13 cellular contexts compared by ENCODE assay signal in genomic region chr3:58013099-58013498, GRCh38. TPM values are rescaled to one million over a fixed set of nuclear protein-coding genes. Genes with fewer than 3 reads are reported as not detected.
DNase-seq lines count a peak whose midpoint lies in the region; ATAC-seq, FAIRE-seq and TF ChIP-seq lines count a peak whose summit lies in the region.
"Had no signal": no experiment of that assay in that cellular context is flagged by ENCODE, and none has a peak within 500 bp of the region (broad histone marks: within the 10 kb centered on the region; RNA-seq: fewer than 3 reads in every experiment).

No MANE protein-coding gene starts in this region.

- in situ Hi-C loops in Panc1 (cut with HindIII; ENCODE audit: low pct_unique_long_range_greater_than_20kb, low sequenced_read_pairs) = no loop called here

- no peaks in the 10 kb centered on the region for H3K27me3 Mint-ChIP-seq in CD4-positive, alpha-beta T cell

- peaks cover 3% of the 10 kb centered on the region for H3K36me3 ChIP-seq in Panc1 (ENCODE audit: control insufficient read depth, insufficient read depth, low read length)
- no peaks in the 10 kb centered on the region for H3K36me3 ChIP-seq in esophagus muscularis mucosa
- H3K36me3 ChIP-seq in sigmoid colon = no peaks in the 10 kb centered on the region
- H3K36me3 ChIP-seq: tibial nerve had no signal

- no peak overlapping the region for H3K27ac ChIP-seq in CD4-positive, alpha-beta T cell (ENCODE audit: low read depth, low read length)
- H3K27ac ChIP-seq in Panc1 (ENCODE audit: low read length) = peak overlapping the region; percentile 54
- peak overlapping the region; percentile 87 to 92 (median 88) for H3K27ac ChIP-seq in esophagus muscularis mucosa (replicated peaks in 1 of 4)
- H3K27ac ChIP-seq in sigmoid colon = peak overlapping the region; percentile 86 to 93 (median 88)

- intact Hi-C loops in CD4-positive, alpha-beta T cell (cut with DNase I, micrococcal nuclease) = loop anchor here in 1 of 2 experiments (5.0 kb wide), 1 partner anchor 59 kb away; no protein-coding TSS in a partner anchor
- intact Hi-C loops in Panc1 (cut with micrococcal nuclease; ENCODE audit: unreplicated experiment) (loop anchor here (5.0 kb wide), 1 partner anchor 34 kb away; no protein-coding TSS in a partner anchor), esophagus muscularis mucosa (cut with DNase I) (loop anchor here (5.0 kb wide), 2 partner anchors 54 to 149 kb away; no protein-coding TSS in a partner anchor), sigmoid colon (cut with DNase I) (no loop called here), posterior cingulate gyrus (cut with DNase I) (no loop called here)

- FAIRE-seq in H54 (lab: Jason Lieb, UNC) = no peak
- FAIRE-seq: bronchial epithelial cell had no signal

- POLR2A ChIA-PET in CD4-positive, alpha-beta T cell (lab: Charles Lee) = interaction anchor here (1.2 kb wide), 1 partner anchor 69 kb away, joined by 4 read pairs; no protein-coding TSS in a partner anchor
- POLR2A ChIA-PET in Panc1 (lab: Charles Lee) = no interaction called here

- H3K27ac Mint-ChIP-seq in CD4-positive, alpha-beta T cell = peak overlapping the region; percentile 36

- H3K4me1 Mint-ChIP-seq in CD4-positive, alpha-beta T cell (ENCODE audit: low read depth) = peaks cover 77% of the 10 kb centered on the region

- TF ChIP-seq POLR2A in esophagus muscularis mucosa (IDR thresholded peaks at IDR 0.05; ENCODE audit: low read depth) (no peak), sigmoid colon (IDR thresholded peaks at IDR 0.05) (no peak), H54 (IDR thresholded peaks at IDR 0.05; ENCODE audit: low read depth, low read length) (no peak)

- no peak for TF ChIP-seq CTCF in CD4-positive, alpha-beta T cell (IDR thresholded peaks at IDR 0.05)
- TF ChIP-seq CTCF in Panc1 (IDR thresholded peaks at IDR 0.05) = no peak
- TF ChIP-seq CTCF in esophagus muscularis mucosa (IDR thresholded peaks at IDR 0.05) = no peak
- TF ChIP-seq CTCF in sigmoid colon (IDR thresholded peaks at IDR 0.05) = no peak

- H3K4me1 ChIP-seq in Panc1 (ENCODE audit: control insufficient read depth, insufficient read depth, low read length) (peaks cover 54% of the 10 kb centered on the region), esophagus muscularis mucosa (peaks cover 43 to 94% (median 89%) of the 10 kb centered on the region in 4 donors), sigmoid colon (peaks cover 0 to 81% (median 74%) of the 10 kb centered on the region in 4 donors)

- TSS peak; percentile 15 for BruUV-seq in Panc1 (replicated peaks; lab: Mats Ljungman, UMichigan)

- no peak for TF ChIP-seq EP300 in esophagus muscularis mucosa (IDR thresholded peaks at IDR 0.05)
- TF ChIP-seq EP300 in sigmoid colon (IDR thresholded peaks at IDR 0.05) = no peak

- H3K27me3 ChIP-seq in CD4-positive, alpha-beta T cell (ENCODE audit: control insufficient read depth, insufficient read depth, low read length) = no peaks in the 10 kb centered on the region
- H3K27me3 ChIP-seq in Panc1 (ENCODE audit: control insufficient read depth, insufficient read depth, low read length) = no peaks in the 10 kb centered on the region
- no peaks in the 10 kb centered on the region for H3K27me3 ChIP-seq in esophagus muscularis mucosa
- H3K27me3 ChIP-seq in sigmoid colon = no peaks in the 10 kb centered on the region
- H3K27me3 ChIP-seq: tibial nerve had no signal

- H3K9me3 ChIP-seq in CD4-positive, alpha-beta T cell (ENCODE audit: control insufficient read depth, low read length) = no peaks in the 10 kb centered on the region
- no peaks in the 10 kb centered on the region for H3K9me3 ChIP-seq in Panc1 (ENCODE audit: control insufficient read depth, insufficient read depth, low read depth, low read length)
- no peaks in the 10 kb centered on the region for H3K9me3 ChIP-seq in esophagus muscularis mucosa
- no peaks in the 10 kb centered on the region for H3K9me3 ChIP-seq in sigmoid colon
- H3K9me3 ChIP-seq: tibial nerve had no signal

- CTCF ChIA-PET in CD4-positive, alpha-beta T cell (lab: Charles Lee) = no interaction called here
- CTCF ChIA-PET in Panc1 (lab: Charles Lee) = no interaction called here

- WGBS in esophagus muscularis mucosa = 80% methylated on average over 3 of the region's 3 CpGs
- 63 to 80% methylated on average over 3 of the region's 3 CpGs for WGBS in sigmoid colon, 2 donors

- H3K9me3 Mint-ChIP-seq in CD4-positive, alpha-beta T cell = no peaks in the 10 kb centered on the region

- H3K4me3 Mint-ChIP-seq in CD4-positive, alpha-beta T cell = peak overlapping the region; percentile 54

- no peak for ATAC-seq in CD4-positive, alpha-beta T cell (ENCODE audit: poor library complexity)
- no peak for ATAC-seq in Panc1

- H3K4me3 ChIP-seq in Panc1 (ENCODE audit: low read depth in 2 of 2, low read length in 2 of 2) (peak overlapping the region in 1 of 2 experiments; percentile 41; a peak in 2 of 4 replicates), esophagus muscularis mucosa (no peak overlapping the region), sigmoid colon (peak overlapping the region in 1 of 4 donors; percentile 1)
- H3K4me3 ChIP-seq: tibial nerve had no signal

- no peak for DNase-seq in CD4-positive, alpha-beta T cell
- DNase-seq in Panc1 (ENCODE audit: low read depth, low spot score) (no peak), esophagus muscularis mucosa (ENCODE audit: extremely low spot score) (no peak), sigmoid colon (no peak), H54 (ENCODE audit: insufficient read length, low spot score) (no peak), GM19240 (ENCODE audit: insufficient read length, low spot score) (no peak), NCI-H2107 treated with DMSO at 0.1 percent for 48 hours (lab: John Stamatoyannopoulos, UW; ENCODE audit: unreplicated experiment) (no peak), posterior cingulate gyrus (no peak)
- DNase-seq: NCI-H2081 treated with DMSO at 0.1 percent for 48 hours, occipital lobe, T-helper 9 cell had no signal

- H3K36me3 Mint-ChIP-seq in CD4-positive, alpha-beta T cell (ENCODE audit: low read depth) = no peaks in the 10 kb centered on the region

RNA-seq across cellular contexts. Expression of gene FLNB, which starts 4.9 kb away (rescaled TPM):
- total RNA-seq in CD4-positive, alpha-beta T cell = 10 to 100 TPM; 39.7 to 42.1 TPM
- total RNA-seq in Panc1 (2021; ENCODE audit: unreplicated experiment) (309 TPM), esophagus muscularis mucosa (100 to 1,000 TPM in 2 of 4 donors, 10 to 100 TPM in 2; 61.9 to 114 (median 89.9) TPM), sigmoid colon (100 to 1,000 TPM in 1 of 4 donors, 10 to 100 TPM in 3; 51.7 to 121 (median 76.7) TPM)
- polyA plus RNA-seq in Panc1 (2012; ENCODE audit: insufficient read length) = 366 TPM
- 100 to 1,000 TPM; 109 to 277 (median 121) TPM for polyA plus RNA-seq in sigmoid colon

Comparison
In these comparisons a context has a peak if more than half of its experiments do, and no peak if none do; other contexts are left out.
1. intact Hi-C loops: an anchor here in Panc1 (5.0 kb wide) and esophagus muscularis mucosa (5.0 kb wide); none called in sigmoid colon and posterior cingulate gyrus.